In the genomic region with DNA sequence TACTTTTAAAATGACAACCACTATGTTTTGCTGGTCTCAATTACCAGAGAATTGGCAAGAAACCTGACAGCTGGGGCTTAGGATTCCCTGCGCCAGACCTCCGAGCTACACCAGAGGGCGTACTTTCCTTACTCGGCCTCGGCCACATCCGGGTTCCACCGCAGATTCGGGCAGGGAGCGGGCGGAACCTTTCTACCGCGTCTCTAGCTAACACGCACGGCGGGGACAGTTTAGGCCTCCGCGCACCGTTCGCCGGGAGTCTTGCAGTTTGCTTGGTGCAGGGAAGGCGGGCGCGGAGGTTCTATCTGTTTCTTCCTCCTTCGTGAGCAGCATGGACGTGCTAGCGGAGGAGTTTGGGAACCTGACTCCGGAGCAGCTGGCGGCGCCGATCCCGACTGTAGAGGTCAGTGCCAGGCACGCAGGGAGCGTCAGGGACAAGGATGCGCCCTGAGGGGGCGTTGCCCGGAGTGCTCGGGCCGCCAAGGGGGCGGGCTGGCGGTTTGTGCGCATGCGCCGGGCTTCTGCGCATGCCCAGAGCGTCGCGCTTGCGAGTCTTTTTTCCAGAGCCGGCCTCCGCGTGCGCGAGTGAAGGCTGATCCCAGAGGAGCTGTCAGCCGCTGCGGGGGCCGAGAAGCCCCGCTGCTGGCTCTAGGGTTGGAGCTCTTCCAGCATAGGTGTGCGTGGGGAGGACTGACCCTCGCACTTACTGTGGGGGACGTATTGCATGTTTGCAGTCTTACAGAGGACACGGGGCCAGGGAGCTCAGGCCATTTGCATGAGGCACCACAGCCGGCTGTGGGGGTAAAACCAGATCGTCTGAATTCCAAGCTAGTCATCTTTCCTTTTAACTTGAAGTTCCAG, we compare ENCODE assay signal across 1 cellular context.
TF ChIP-seq lines count a peak whose summit lies in the region.

Gene POLR3B (plus strand): TSS at position 200 of the 861 bp plus-strand sequence. CDS start 132 bp downstream, at position 332.

TF ChIP-seq in K562, 482 proteins besides CTCF, POLR2A, EP300 and RAD21 (continued from another document and continues in another):
- peak; percentile 17; the same call in 1 of the 2 replicates for TF ChIP-seq AFF4 (CRISPR knock-in tag; IDR thresholded peaks at IDR 0.05)
- 0 out of 4 replicates have a peak, but pooled peaks of 1 of the 2 experiments have one; percentile 17 for TF ChIP-seq ZMIZ1 (IDR thresholded peaks at IDR 0.05; ENCODE audit: low read depth in 2 of 2, low read length in 2 of 2)
- TF ChIP-seq BCOR (IDR thresholded peaks at IDR 0.05), result peak; percentile 44; the same call in 1 of the 2 replicates
- no peak for TF ChIP-seq TFAM (CRISPR knock-in tag; conservative IDR thresholded peaks at IDR 0.05)
- no peak for TF ChIP-seq MCM2 (IDR thresholded peaks at IDR 0.05; ENCODE audit: low read depth)
- no peak for TF ChIP-seq PRMT5 (CRISPR knock-in tag; IDR thresholded peaks at IDR 0.05)
- TF ChIP-seq, protein P1, sequence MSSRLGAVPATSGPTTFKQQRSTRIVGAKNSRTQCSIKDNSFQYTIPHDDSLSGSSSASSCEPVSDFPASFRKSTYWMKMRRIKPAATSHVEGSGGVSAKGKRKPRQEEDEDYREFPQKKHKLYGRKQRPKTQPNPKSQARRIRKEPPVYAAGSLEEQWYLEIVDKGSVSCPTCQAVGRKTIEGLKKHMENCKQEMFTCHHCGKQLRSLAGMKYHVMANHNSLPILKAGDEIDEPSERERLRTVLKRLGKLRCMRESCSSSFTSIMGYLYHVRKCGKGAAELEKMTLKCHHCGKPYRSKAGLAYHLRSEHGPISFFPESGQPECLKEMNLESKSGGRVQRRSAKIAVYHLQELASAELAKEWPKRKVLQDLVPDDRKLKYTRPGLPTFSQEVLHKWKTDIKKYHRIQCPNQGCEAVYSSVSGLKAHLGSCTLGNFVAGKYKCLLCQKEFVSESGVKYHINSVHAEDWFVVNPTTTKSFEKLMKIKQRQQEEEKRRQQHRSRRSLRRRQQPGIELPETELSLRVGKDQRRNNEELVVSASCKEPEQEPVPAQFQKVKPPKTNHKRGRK (tag; IDR thresholded peaks at IDR 0.05), result no peak
- no peak for TF ChIP-seq GATAD2B (IDR thresholded peaks at IDR 0.05; ENCODE audit: borderline replicate concordance)
- TF ChIP-seq BACH1 (tag; IDR thresholded peaks at IDR 0.05), result no peak
- TF ChIP-seq ZFX (CRISPR knock-in tag; IDR thresholded peaks at IDR 0.05), result peak; percentile 90
- TF ChIP-seq ATF2 (CRISPR knock-in tag; IDR thresholded peaks at IDR 0.05), result no peak
- TF ChIP-seq ZNF583 (CRISPR knock-in tag; IDR thresholded peaks at IDR 0.05), result no peak
- TF ChIP-seq PHTF2 (CRISPR knock-in tag; IDR thresholded peaks at IDR 0.05), result no peak
- TF ChIP-seq MAFK (IDR thresholded peaks at IDR 0.05; ENCODE audit: low read length), result no peak
- peak; percentile 98 for TF ChIP-seq NCOA1 (IDR thresholded peaks at IDR 0.05; ENCODE audit: low read depth)
- peak; percentile 45; the same call in 1 of the 2 replicates for TF ChIP-seq ZNF324 (CRISPR knock-in tag; IDR thresholded peaks at IDR 0.05)
- no peak for TF ChIP-seq HES1 (IDR thresholded peaks at IDR 0.05; ENCODE audit: low read depth)
- peak; percentile 77; the same call in 1 of the 2 replicates for TF ChIP-seq ZNF12 (CRISPR knock-in tag; IDR thresholded peaks at IDR 0.05)
- no peak for TF ChIP-seq SAFB (IDR thresholded peaks at IDR 0.05; ENCODE audit: borderline replicate concordance, low read depth, low read length)
- peak; percentile 85 for TF ChIP-seq TCF7 (IDR thresholded peaks at IDR 0.05; ENCODE audit: borderline replicate concordance)
- TF ChIP-seq SRSF1 (IDR thresholded peaks at IDR 0.05; ENCODE audit: low read depth, low read length), result no peak
- TF ChIP-seq, protein P2, sequence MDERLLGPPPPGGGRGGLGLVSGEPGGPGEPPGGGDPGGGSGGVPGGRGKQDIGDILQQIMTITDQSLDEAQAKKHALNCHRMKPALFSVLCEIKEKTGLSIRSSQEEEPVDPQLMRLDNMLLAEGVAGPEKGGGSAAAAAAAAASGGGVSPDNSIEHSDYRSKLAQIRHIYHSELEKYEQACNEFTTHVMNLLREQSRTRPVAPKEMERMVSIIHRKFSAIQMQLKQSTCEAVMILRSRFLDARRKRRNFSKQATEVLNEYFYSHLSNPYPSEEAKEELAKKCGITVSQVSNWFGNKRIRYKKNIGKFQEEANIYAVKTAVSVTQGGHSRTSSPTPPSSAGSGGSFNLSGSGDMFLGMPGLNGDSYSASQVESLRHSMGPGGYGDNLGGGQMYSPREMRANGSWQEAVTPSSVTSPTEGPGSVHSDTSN (CRISPR knock-in tag; IDR thresholded peaks at IDR 0.05; ENCODE audit: low read depth), result no peak
- TF ChIP-seq, protein P2 (tag; conservative IDR thresholded peaks at IDR 0.05; ENCODE audit: low read depth), result no peak; the same call in 1 of the 2 replicates
- TF ChIP-seq, protein P3, sequence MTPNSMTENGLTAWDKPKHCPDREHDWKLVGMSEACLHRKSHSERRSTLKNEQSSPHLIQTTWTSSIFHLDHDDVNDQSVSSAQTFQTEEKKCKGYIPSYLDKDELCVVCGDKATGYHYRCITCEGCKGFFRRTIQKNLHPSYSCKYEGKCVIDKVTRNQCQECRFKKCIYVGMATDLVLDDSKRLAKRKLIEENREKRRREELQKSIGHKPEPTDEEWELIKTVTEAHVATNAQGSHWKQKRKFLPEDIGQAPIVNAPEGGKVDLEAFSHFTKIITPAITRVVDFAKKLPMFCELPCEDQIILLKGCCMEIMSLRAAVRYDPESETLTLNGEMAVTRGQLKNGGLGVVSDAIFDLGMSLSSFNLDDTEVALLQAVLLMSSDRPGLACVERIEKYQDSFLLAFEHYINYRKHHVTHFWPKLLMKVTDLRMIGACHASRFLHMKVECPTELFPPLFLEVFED (CRISPR knock-in tag; conservative IDR thresholded peaks at IDR 0.05), result peak; percentile 90; the same call in 1 of the 2 replicates
- TF ChIP-seq, protein P4, sequence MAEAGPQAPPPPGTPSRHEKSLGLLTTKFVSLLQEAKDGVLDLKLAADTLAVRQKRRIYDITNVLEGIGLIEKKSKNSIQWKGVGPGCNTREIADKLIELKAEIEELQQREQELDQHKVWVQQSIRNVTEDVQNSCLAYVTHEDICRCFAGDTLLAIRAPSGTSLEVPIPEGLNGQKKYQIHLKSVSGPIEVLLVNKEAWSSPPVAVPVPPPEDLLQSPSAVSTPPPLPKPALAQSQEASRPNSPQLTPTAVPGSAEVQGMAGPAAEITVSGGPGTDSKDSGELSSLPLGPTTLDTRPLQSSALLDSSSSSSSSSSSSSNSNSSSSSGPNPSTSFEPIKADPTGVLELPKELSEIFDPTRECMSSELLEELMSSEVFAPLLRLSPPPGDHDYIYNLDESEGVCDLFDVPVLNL (CRISPR knock-in tag; IDR thresholded peaks at IDR 0.05; ENCODE audit: low read depth), result no peak; the same call in 1 of the 2 replicates
- no peak for TF ChIP-seq XRCC4 (IDR thresholded peaks at IDR 0.05; ENCODE audit: extremely low read depth, insufficient read depth, insufficient read length)
- TF ChIP-seq, protein P5, sequence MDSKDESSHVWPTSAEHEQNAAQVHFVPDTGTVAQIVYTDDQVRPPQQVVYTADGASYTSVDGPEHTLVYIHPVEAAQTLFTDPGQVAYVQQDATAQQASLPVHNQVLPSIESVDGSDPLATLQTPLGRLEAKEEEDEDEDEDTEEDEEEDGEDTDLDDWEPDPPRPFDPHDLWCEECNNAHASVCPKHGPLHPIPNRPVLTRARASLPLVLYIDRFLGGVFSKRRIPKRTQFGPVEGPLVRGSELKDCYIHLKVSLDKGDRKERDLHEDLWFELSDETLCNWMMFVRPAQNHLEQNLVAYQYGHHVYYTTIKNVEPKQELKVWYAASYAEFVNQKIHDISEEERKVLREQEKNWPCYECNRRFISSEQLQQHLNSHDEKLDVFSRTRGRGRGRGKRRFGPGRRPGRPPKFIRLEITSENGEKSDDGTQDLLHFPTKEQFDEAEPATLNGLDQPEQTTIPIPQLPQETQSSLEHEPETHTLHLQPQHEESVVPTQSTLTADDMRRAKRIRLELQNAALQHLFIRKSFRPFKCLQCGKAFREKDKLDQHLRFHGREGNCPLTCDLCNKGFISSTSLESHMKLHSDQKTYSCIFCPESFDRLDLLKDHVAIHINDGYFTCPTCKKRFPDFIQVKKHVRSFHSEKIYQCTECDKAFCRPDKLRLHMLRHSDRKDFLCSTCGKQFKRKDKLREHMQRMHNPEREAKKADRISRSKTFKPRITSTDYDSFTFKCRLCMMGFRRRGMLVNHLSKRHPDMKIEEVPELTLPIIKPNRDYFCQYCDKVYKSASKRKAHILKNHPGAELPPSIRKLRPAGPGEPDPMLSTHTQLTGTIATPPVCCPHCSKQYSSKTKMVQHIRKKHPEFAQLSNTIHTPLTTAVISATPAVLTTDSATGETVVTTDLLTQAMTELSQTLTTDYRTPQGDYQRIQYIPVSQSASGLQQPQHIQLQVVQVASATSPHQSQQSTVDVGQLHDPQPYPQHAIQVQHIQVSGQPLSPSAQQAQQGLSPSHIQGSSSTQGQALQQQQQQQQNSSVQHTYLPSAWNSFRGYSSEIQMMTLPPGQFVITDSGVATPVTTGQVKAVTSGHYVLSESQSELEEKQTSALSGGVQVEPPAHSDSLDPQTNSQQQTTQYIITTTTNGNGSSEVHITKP (IDR thresholded peaks at IDR 0.05; ENCODE audit: partially characterized antibody), result peak; percentile 30
- no peak for TF ChIP-seq HDAC8 (tag; IDR thresholded peaks at IDR 0.05)
- no peak for TF ChIP-seq ZNF133 (CRISPR knock-in tag; IDR thresholded peaks at IDR 0.05)
- peak; percentile 43 for TF ChIP-seq TBP (optimal IDR thresholded peaks at IDR 0.05; ENCODE audit: low read depth, low read length)
- peak; percentile 23; the same call in 1 of the 2 replicates for TF ChIP-seq ZNF212 (CRISPR knock-in tag; IDR thresholded peaks at IDR 0.05)
- TF ChIP-seq NBN (IDR thresholded peaks at IDR 0.05; ENCODE audit: low read depth), result peak; percentile 57; the same call in 1 of the 2 replicates
